12 cellular contexts compared by ENCODE assay signal in the genomic region with DNA sequence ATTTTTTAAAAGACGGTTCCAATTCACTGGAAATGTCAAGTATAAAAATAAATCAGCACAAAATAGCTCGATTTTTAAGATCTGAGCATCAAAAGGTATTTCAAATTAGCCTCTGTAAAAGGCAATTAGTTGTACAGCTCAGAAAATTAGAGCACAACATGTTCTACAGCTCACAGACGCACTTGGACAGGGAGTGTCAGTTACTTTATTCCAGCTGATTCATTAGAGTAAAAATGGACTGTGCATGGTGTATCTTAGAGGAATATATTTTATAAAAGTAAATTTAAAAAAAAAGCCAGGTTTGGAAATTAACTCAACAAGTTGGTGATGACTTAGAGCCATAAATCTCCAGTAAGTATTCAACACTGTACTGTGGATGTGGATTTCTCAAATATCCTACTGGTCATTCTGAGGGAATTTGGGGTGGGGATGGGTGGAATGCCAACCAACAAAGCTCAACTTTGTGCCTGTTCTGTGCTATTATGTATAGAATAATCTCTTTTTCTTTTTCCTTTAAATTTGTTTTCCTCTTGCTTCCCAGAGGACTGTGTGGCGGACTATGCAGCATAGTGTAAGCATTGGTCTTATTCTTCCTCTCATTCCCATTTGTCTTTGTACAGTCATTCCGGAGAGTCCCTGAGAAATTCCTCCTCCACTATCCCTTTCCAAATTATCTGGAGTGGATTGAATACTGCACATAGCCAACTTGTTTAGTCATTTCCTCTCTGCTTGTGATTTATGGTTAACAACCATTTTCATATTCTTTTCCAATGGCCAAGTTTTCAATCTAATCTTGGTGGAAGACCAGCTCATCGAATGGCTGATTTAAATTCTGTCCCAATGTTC.
DNase-seq lines count a peak whose midpoint lies in the region; ATAC-seq and TF ChIP-seq lines count a peak whose summit lies in the region.
"Had no signal": no experiment of that assay in that cellular context is flagged by ENCODE, and none has a peak within 500 bp of the region (broad histone marks: within the 10 kb centered on the region; RNA-seq: fewer than 3 reads in every experiment).

No MANE protein-coding gene starts in this region.

- CTCF ChIA-PET in RWPE1 (lab: Yijun Ruan, JAX), result no interaction called here

- peak overlapping the region; percentile 71 for H3K27ac Mint-ChIP-seq in osteocyte (ENCODE audit: unreplicated experiment)
- H3K27ac Mint-ChIP-seq: activated naive CD8-positive, alpha-beta T cell treated with anti-CD3 and anti-CD28 coated beads for 36 hours had no signal

- no peaks in the 10 kb centered on the region for H3K9me3 Mint-ChIP-seq in osteocyte (ENCODE audit: unreplicated experiment)
- H3K9me3 Mint-ChIP-seq: activated naive CD8-positive, alpha-beta T cell treated with anti-CD3 and anti-CD28 coated beads for 36 hours had no signal

- peaks cover 57% of the 10 kb centered on the region for H3K4me1 Mint-ChIP-seq in osteocyte (ENCODE audit: unreplicated experiment)

- peaks cover 5% of the 10 kb centered on the region for H3K36me3 Mint-ChIP-seq in osteocyte (ENCODE audit: unreplicated experiment)
- H3K36me3 Mint-ChIP-seq: activated naive CD8-positive, alpha-beta T cell treated with anti-CD3 and anti-CD28 coated beads for 36 hours had no signal

- TF ChIP-seq CTCF in RWPE1 (conservative IDR thresholded peaks at IDR 0.05; ENCODE audit: low read depth) (no peak), osteocyte (IDR thresholded peaks at IDR 0.05) (no peak)

- POLR2A ChIA-PET in RWPE1 (lab: Yijun Ruan, JAX; ENCODE audit: low non-redundant PET), result no interaction called here

- H3K27me3 Mint-ChIP-seq in osteocyte (ENCODE audit: unreplicated experiment), result no peaks in the 10 kb centered on the region
- H3K27me3 Mint-ChIP-seq: activated naive CD8-positive, alpha-beta T cell treated with anti-CD3 and anti-CD28 coated beads for 36 hours had no signal

- no peak for ATAC-seq in GM18873 (IDR thresholded peaks at IDR 0.05; ENCODE audit: low FRiP score, unreplicated experiment)

- DNase-seq in Daoy (ENCODE audit: low read depth) (peak; percentile 66), RWPE1 (ENCODE audit: low spot score) (peak; percentile 77), fibroblast of peridontal ligament (ENCODE audit: extremely low read depth) (peak; percentile 93), osteocyte (ENCODE audit: extremely low spot score, unreplicated experiment) (no peak), COR-L47 (lab: John Stamatoyannopoulos, UW) (no peak), NCI-H69 (lab: John Stamatoyannopoulos, UW) (no peak), NCI-H2081 (lab: John Stamatoyannopoulos, UW) (no peak)
- DNase-seq: activated naive CD8-positive, alpha-beta T cell treated with anti-CD3 and anti-CD28 coated beads for 36 hours; kidney; NCI-H2107; RPMI8226 had no signal

- H3K27ac ChIP-seq in RWPE1, result no peak overlapping the region

- H3K4me3 Mint-ChIP-seq in osteocyte (ENCODE audit: unreplicated experiment), result no peak overlapping the region
- H3K4me3 Mint-ChIP-seq: activated naive CD8-positive, alpha-beta T cell treated with anti-CD3 and anti-CD28 coated beads for 36 hours had no signal

Comparison
In these comparisons a context has a peak if more than half of its experiments do, and no peak if none do; other contexts are left out.
1. DNase-seq: peak in Daoy (single experiment), RWPE1 (single experiment) and fibroblast of peridontal ligament (single experiment); none in osteocyte (single experiment), COR-L47 (single experiment), NCI-H69 (single experiment) and NCI-H2081 (0 of 2).